Comparison of ENCODE assay signal across 9 cellular contexts in genomic region chr5:55101148-55101547, GRCh38. TPM values are rescaled to one million over a fixed set of nuclear protein-coding genes. Genes with fewer than 3 reads are reported as not detected.
"Had no signal": no experiment of that assay in that cellular context is flagged by ENCODE, and none has a peak within 500 bp of the region (broad histone marks: within the 10 kb centered on the region; RNA-seq: fewer than 3 reads in every experiment).

No MANE protein-coding gene starts in this region.

RNA-seq across cellular contexts. Expression of gene GZMA, which starts 1.3 kb away (rescaled TPM):
- total RNA-seq: ascending aorta, cardiac muscle cell, cerebellum, gastrocnemius medialis, progenitor cell of endocrine pancreas, renal cortical epithelial cell, suprapubic skin, WTC11 had no signal
- polyA plus RNA-seq: cardiac muscle cell, neural cell had no signal
